Comparison of ENCODE assay signal across 8 cellular contexts in the genomic region with DNA sequence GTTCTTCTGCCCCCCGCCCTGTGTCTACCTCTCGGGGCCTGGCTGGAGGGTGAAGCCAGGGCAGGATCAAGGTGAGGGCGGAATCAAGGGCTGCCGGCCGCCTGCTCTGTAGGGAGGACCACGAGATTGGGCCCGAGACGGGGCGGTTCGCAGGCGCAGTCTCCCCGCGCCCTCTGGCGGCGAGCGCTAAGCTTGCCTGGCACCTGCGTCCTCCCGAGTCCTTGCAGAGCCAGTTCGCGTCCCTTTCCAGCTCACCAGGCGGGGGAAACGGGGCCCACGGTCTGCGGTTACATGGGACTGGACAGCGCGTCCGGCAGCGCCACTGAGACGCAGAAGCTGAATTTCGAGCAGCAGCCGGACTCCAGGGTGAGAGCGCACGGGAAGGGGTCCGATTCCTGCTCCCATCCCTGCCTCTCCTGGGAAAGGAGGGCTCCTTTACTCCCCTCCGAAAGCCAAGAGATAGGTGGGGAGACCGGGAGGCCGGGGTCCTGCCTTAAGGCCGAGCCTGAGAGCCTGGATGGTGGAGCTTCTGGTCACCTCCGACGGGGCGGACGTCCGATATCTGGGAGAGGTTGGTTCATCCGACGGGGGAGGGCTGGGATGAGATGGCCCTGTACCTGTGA. TPM values are rescaled to one million over a fixed set of nuclear protein-coding genes. Genes with fewer than 3 reads are reported as not detected.
DNase-seq lines count a peak whose midpoint lies in the region; ATAC-seq and TF ChIP-seq lines count a peak whose summit lies in the region.

No MANE protein-coding gene starts in this region.

- peaks cover 6% of the 10 kb centered on the region for H3K4me1 Mint-ChIP-seq in CD8-positive, alpha-beta T cell (ENCODE audit: low read depth)

- POLR2A ChIA-PET in CD8-positive, alpha-beta T cell (lab: Charles Lee), result no interaction called here

- DNase-seq in CD8-positive, alpha-beta T cell, result peak; percentile 24 to 69 (median 42)
- DNase-seq in HL-60 (ENCODE audit: low read depth in 1 of 2, low spot score in 1 of 2) (peak; percentile 41 to 59), SK-MEL-5 (ENCODE audit: low read depth, low spot score) (peak; percentile 77), right atrium auricular region (ENCODE audit: low spot score) (peak; percentile 65), spleen (peak; percentile 89), GF-D8 (lab: John Stamatoyannopoulos, UW) (no peak), KG1 (lab: John Stamatoyannopoulos, UW) (no peak)
- peak; percentile 71 for DNase-seq in activated naive CD4-positive, alpha-beta T cell treated with anti-CD3 and anti-CD28 coated beads, Interleukin-2, amount 50 U/mL, for 16 hours

- CTCF ChIA-PET in CD8-positive, alpha-beta T cell (lab: Charles Lee), result interaction anchor here (0.6 to 3.0 kb wide), 13 partner anchors 9 to 459 kb away, joined by 3 to 19 read pairs (median 4); no protein-coding TSS in a partner anchor

- in situ Hi-C loops in SK-MEL-5 (cut with HindIII; ENCODE audit: low pct_unique_long_range_greater_than_20kb, low sequenced_read_pairs), result loop anchor here (25.0 kb wide), 1 partner anchor 451 kb away; no protein-coding TSS in a partner anchor

- ATAC-seq in CD8-positive, alpha-beta T cell, result peak; percentile 66

- no peak overlapping the region for H3K4me3 ChIP-seq in CD8-positive, alpha-beta T cell (ENCODE audit: low read depth, low read length)
- H3K4me3 ChIP-seq in HL-60 (replicated peaks; ENCODE audit: insufficient read depth, low read length) (no peak overlapping the region), right atrium auricular region (no peak overlapping the region), spleen (peak overlapping the region in 1 of 8 donors; percentile 31)

- TF ChIP-seq CTCF in CD8-positive, alpha-beta T cell (IDR thresholded peaks at IDR 0.05), result peak; percentile 67
- peak; percentile 58 for TF ChIP-seq CTCF in HL-60 (IDR thresholded peaks at IDR 0.05; ENCODE audit: insufficient read depth, low read length)
- TF ChIP-seq CTCF in right atrium auricular region (IDR thresholded peaks at IDR 0.05), result peak; percentile 65 to 82
- peak; percentile 45 to 87 (median 68) for TF ChIP-seq CTCF in spleen (IDR thresholded peaks at IDR 0.05 in 8 of 11, conservative IDR thresholded peaks at IDR 0.05 in 3 of 11)

- intact Hi-C loops in CD8-positive, alpha-beta T cell (cut with DNase I, micrococcal nuclease), result loop anchor here in 1 of 2 experiments (5.0 kb wide), 1 partner anchor 269 kb away; no protein-coding TSS in a partner anchor
- intact Hi-C loops in spleen (cut with DNase I; ENCODE audit: low total_unique reads), result no loop called here

- H3K27me3 ChIP-seq in CD8-positive, alpha-beta T cell (ENCODE audit: insufficient read depth, low read length), result no peaks in the 10 kb centered on the region
- H3K27me3 ChIP-seq in HL-60 (ENCODE audit: insufficient read depth, poor library complexity, severe bottlenecking), result no peaks in the 10 kb centered on the region
- H3K27me3 ChIP-seq in right atrium auricular region, result peaks cover 4 to 8% of the 10 kb centered on the region in 2 donors
- H3K27me3 ChIP-seq in spleen (replicated peaks in 1 of 7), result peaks cover 0 to 84% (median 31%) of the 10 kb centered on the region in 7 donors

- WGBS in spleen, 5 donors, result 20 to 32% (median 22%) methylated on average over 34 to 45 of the region's 45 CpGs

- H3K4me1 ChIP-seq in CD8-positive, alpha-beta T cell (ENCODE audit: insufficient read depth, low read length), result no peaks in the 10 kb centered on the region
- peaks cover 0 to 6% of the 10 kb centered on the region in 2 donors for H3K4me1 ChIP-seq in right atrium auricular region
- H3K4me1 ChIP-seq in spleen, result peaks cover 0 to 22% (median 10%) of the 10 kb centered on the region in 6 donors

- no peaks in the 10 kb centered on the region for H3K36me3 ChIP-seq in CD8-positive, alpha-beta T cell (ENCODE audit: insufficient read depth, low read length)
- no peaks in the 10 kb centered on the region for H3K36me3 ChIP-seq in right atrium auricular region
- no peaks in the 10 kb centered on the region for H3K36me3 ChIP-seq in spleen

- H3K9me3 Mint-ChIP-seq in CD8-positive, alpha-beta T cell, result no peaks in the 10 kb centered on the region

- no peak overlapping the region for H3K27ac ChIP-seq in CD8-positive, alpha-beta T cell (ENCODE audit: low read depth, low read length)
- H3K27ac ChIP-seq in HL-60 (replicated peaks) (no peak overlapping the region), right atrium auricular region (no peak overlapping the region), spleen (no peak overlapping the region)

- TF ChIP-seq POLR2A in spleen (IDR thresholded peaks at IDR 0.05), result no peak

- no peak overlapping the region for H3K4me3 Mint-ChIP-seq in CD8-positive, alpha-beta T cell

- peaks cover 48% of the 10 kb centered on the region for H3K27me3 Mint-ChIP-seq in CD8-positive, alpha-beta T cell (ENCODE audit: low read depth)

- no peaks in the 10 kb centered on the region for H3K9me3 ChIP-seq in CD8-positive, alpha-beta T cell (ENCODE audit: low read length)
- H3K9me3 ChIP-seq in right atrium auricular region (no peaks in the 10 kb centered on the region), spleen (no peaks in the 10 kb centered on the region)

- H3K27ac Mint-ChIP-seq in CD8-positive, alpha-beta T cell, result no peak overlapping the region

- H3K36me3 Mint-ChIP-seq in CD8-positive, alpha-beta T cell, result no peaks in the 10 kb centered on the region

RNA-seq across cellular contexts. Expression of a gene that starts 3.6 kb away (rescaled TPM):
- total RNA-seq in CD8-positive, alpha-beta T cell, result not detected
- 0.42 and 0.59 TPM in 2 replicates for total RNA-seq in SK-MEL-5 (2014; rRNA removed; shearing (Covaris generic))
- 1.5 and 3.5 TPM in 2 replicates for polyA plus RNA-seq in SK-MEL-5 (2015; cell fraction: cytosol; rRNA removed)
- polyA plus RNA-seq in SK-MEL-5 (2015; cell fraction: nucleus; rRNA removed), result 5.7 and 8.8 TPM in 2 replicates
- total RNA-seq in right atrium auricular region, result not detected
- total RNA-seq in spleen, result not detected
- under 1 TPM in 2 of 3 donors, not detected in 1; 0.19 to 0.52 TPM for polyA plus RNA-seq in spleen

RNA-seq across cellular contexts. Expression of a gene that starts 5.1 kb away (rescaled TPM):
- not detected for total RNA-seq in CD8-positive, alpha-beta T cell
- total RNA-seq in SK-MEL-5 (2014; rRNA removed; shearing (Covaris generic)), result not detected in 2 replicates
- not detected in 2 replicates for polyA plus RNA-seq in SK-MEL-5 (2015; cell fraction: cytosol; rRNA removed)
- not detected in 2 replicates for polyA plus RNA-seq in SK-MEL-5 (2015; cell fraction: nucleus; rRNA removed)
- total RNA-seq in right atrium auricular region, result not detected
- not detected for total RNA-seq in spleen
- polyA plus RNA-seq in spleen, result under 1 TPM in 2 of 3 donors, not detected in 1; 0.05 to 0.09 TPM

RNA-seq across cellular contexts. Expression of a gene that starts 36.5 kb away (rescaled TPM):
- total RNA-seq in CD8-positive, alpha-beta T cell, result 1 to 10 TPM; 1.1 TPM
- 16.1 and 17.5 TPM in 2 replicates for total RNA-seq in SK-MEL-5 (2014; rRNA removed; shearing (Covaris generic))
- polyA plus RNA-seq in SK-MEL-5 (2015; cell fraction: cytosol; rRNA removed), result 31.9 and 33.9 TPM in 2 replicates
- polyA plus RNA-seq in SK-MEL-5 (2015; cell fraction: nucleus; rRNA removed), result 7.1 and 10.8 TPM in 2 replicates
- 10 to 100 TPM; 71.4 to 95.2 TPM for total RNA-seq in right atrium auricular region
- 10 to 100 TPM; 27.2 to 56.1 (median 39.7) TPM for total RNA-seq in spleen
- 10 to 100 TPM; 10.4 to 21.0 (median 15.5) TPM for polyA plus RNA-seq in spleen

RNA-seq across cellular contexts. Expression of a gene that starts 51.3 kb away (rescaled TPM):
- 100 to 1,000 TPM; 111 to 116 TPM for total RNA-seq in CD8-positive, alpha-beta T cell
- total RNA-seq in SK-MEL-5 (2014; rRNA removed; shearing (Covaris generic)), result 23.6 and 31.0 TPM in 2 replicates
- 58.1 and 60.4 TPM in 2 replicates for polyA plus RNA-seq in SK-MEL-5 (2015; cell fraction: cytosol; rRNA removed)
- 12.6 and 25.7 TPM in 2 replicates for polyA plus RNA-seq in SK-MEL-5 (2015; cell fraction: nucleus; rRNA removed)
- total RNA-seq in right atrium auricular region, result 10 to 100 TPM; 31.7 to 41.9 TPM
- total RNA-seq in spleen, result 10 to 100 TPM; 23.7 to 69.8 (median 35.3) TPM
- 10 to 100 TPM; 15.1 to 22.2 (median 21.6) TPM for polyA plus RNA-seq in spleen

RNA-seq across cellular contexts. Expression of a gene that starts 57.3 kb away (rescaled TPM):
- total RNA-seq in CD8-positive, alpha-beta T cell, result not detected
- not detected in 2 replicates for total RNA-seq in SK-MEL-5 (2014; rRNA removed; shearing (Covaris generic))
- not detected in 2 replicates for polyA plus RNA-seq in SK-MEL-5 (2015; cell fraction: cytosol; rRNA removed)
- not detected in 2 replicates for polyA plus RNA-seq in SK-MEL-5 (2015; cell fraction: nucleus; rRNA removed)
- total RNA-seq in right atrium auricular region, result 100 to 1,000 TPM in 1 of 2 donors, 10 to 100 TPM in 1; 57.3 to 306 TPM
- total RNA-seq in spleen, result 10 to 100 TPM in 3 of 7 donors, 1 to 10 TPM in 4; 2.9 to 26.9 (median 9.0) TPM
- 10 to 100 TPM in 1 of 3 donors, 1 to 10 TPM in 2; 5.1 to 11.9 (median 8.4) TPM for polyA plus RNA-seq in spleen

Comparison
In these comparisons a context has a peak if more than half of its experiments do, and no peak if none do; other contexts are left out.
1. DNase-seq: peak in CD8-positive, alpha-beta T cell (7 of 7), HL-60 (2 of 2), SK-MEL-5 (single experiment), activated naive CD4-positive, alpha-beta T cell treated with anti-CD3 and anti-CD28 coated beads, Interleukin-2, amount 50 U/mL, for 16 hours (single experiment), right atrium auricular region (single experiment) and spleen (single experiment); none in GF-D8 (single experiment) and KG1 (single experiment).
2. Peak in every context shown above with its lines, with median percentiles within 50 percentile points of each other: CTCF ChIP-seq.